Comparison of ENCODE assay signal across 17 cellular contexts in the genomic region with DNA sequence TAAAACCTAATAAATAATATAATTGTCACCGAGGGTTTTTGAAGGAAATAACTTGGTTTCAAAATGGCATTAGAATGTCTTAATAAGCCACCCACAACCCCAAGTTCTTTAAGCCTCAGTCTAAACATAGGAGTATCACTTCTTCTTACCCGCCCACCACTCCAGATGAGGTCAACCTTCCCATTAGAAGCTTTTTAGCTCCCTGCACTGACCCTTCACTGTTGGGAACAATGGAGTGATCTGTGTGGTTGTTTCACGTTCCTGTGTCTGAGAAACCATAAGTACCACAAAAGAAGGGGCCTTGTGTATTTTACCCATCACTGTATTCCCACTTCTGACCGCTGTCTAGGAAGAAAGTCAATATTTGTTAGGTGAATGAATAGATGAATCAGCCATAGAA.
"Had no signal": no experiment of that assay in that cellular context is flagged by ENCODE, and none has a peak within 500 bp of the region (broad histone marks: within the 10 kb centered on the region; RNA-seq: fewer than 3 reads in every experiment).

No MANE protein-coding gene starts in this region.

- DNase-seq: activated CD4-positive, alpha-beta T cell treated with anti-CD3 and anti-CD28 coated beads, Interleukin-2, amount 50 U/mL, for 1 hour; activated CD8-positive, alpha-beta memory T cell treated with anti-CD3 and anti-CD28 coated beads for 24 hours; activated naive CD4-positive, alpha-beta T cell; activated naive CD8-positive, alpha-beta T cell treated with anti-CD3 and anti-CD28 coated beads, Interleukin-2, amount 10 ng/mL, durations not matched to agents 7 days and 5 days; brain microvascular endothelial cell; effector CD8-positive, alpha-beta T cell; esophagus squamous epithelium; left ventricle myocardium superior; mesenchymal stem cell; naive thymus-derived CD8-positive, alpha-beta T cell; sigmoid colon had no signal

- H3K4me1 ChIP-seq: esophagus squamous epithelium, parathyroid adenoma, sigmoid colon had no signal

- H3K27me3 Mint-ChIP-seq: activated naive CD8-positive, alpha-beta T cell treated with anti-CD3 and anti-CD28 coated beads, Interleukin-2, amount 10 ng/mL, durations not matched to agents 7 days and 5 days; central memory CD8-positive, alpha-beta T cell; stimulated activated memory B cell treated with anti-CD40 and anti-IgM and Interleukin-4, amounts not matched to agents 10 μg/mL and 1 μg/mL and 100 μg/mL, for 72 hours had no signal

- ATAC-seq: left ventricle myocardium superior; naive thymus-derived CD8-positive, alpha-beta T cell; stimulated activated memory B cell treated with anti-CD40 and anti-IgM and Interleukin-4, amounts not matched to agents 10 μg/mL and 1 μg/mL and 100 μg/mL, for 72 hours had no signal

- H3K9me3 ChIP-seq: esophagus squamous epithelium, neutrophil, sigmoid colon had no signal

- H3K27ac Mint-ChIP-seq: activated naive CD8-positive, alpha-beta T cell treated with anti-CD3 and anti-CD28 coated beads, Interleukin-2, amount 10 ng/mL, durations not matched to agents 7 days and 5 days; activated T-helper 1 cell treated with anti-CD3 and anti-CD28 coated beads, Interleukin-12 subunit alpha, Interleukin-12 subunit beta, Interleukin-2, Interleukin-4 antibody, amounts not matched to agents 30 ng/mL and 10 ng/mL and 1 ng/mL, durations not matched to agents 14 hours and 24 hours and 36 hours; naive thymus-derived CD8-positive, alpha-beta T cell; stimulated activated memory B cell treated with anti-CD40 and anti-IgM and Interleukin-4, amounts not matched to agents 10 μg/mL and 1 μg/mL and 100 μg/mL, for 72 hours had no signal

- H3K79me2 ChIP-seq: parathyroid adenoma had no signal

- H3K36me3 Mint-ChIP-seq: activated naive CD8-positive, alpha-beta T cell treated with anti-CD3 and anti-CD28 coated beads, Interleukin-2, amount 10 ng/mL, durations not matched to agents 7 days and 5 days; naive thymus-derived CD8-positive, alpha-beta T cell; stimulated activated memory B cell treated with anti-CD40 and anti-IgM and Interleukin-4, amounts not matched to agents 10 μg/mL and 1 μg/mL and 100 μg/mL, for 72 hours had no signal

- H3K27ac ChIP-seq: brain microvascular endothelial cell, esophagus squamous epithelium, neutrophil, parathyroid adenoma, sigmoid colon had no signal

- H3K9me3 Mint-ChIP-seq: activated naive CD8-positive, alpha-beta T cell treated with anti-CD3 and anti-CD28 coated beads, Interleukin-2, amount 10 ng/mL, durations not matched to agents 7 days and 5 days; activated T-helper 1 cell treated with anti-CD3 and anti-CD28 coated beads, Interleukin-12 subunit alpha, Interleukin-12 subunit beta, Interleukin-2, Interleukin-4 antibody, amounts not matched to agents 30 ng/mL and 10 ng/mL and 1 ng/mL, durations not matched to agents 14 hours and 24 hours and 36 hours; naive thymus-derived CD8-positive, alpha-beta T cell; stimulated activated memory B cell treated with anti-CD40 and anti-IgM and Interleukin-4, amounts not matched to agents 10 μg/mL and 1 μg/mL and 100 μg/mL, for 72 hours had no signal

- H3K9ac ChIP-seq: parathyroid adenoma had no signal

- H3K4me3 ChIP-seq: esophagus squamous epithelium, sigmoid colon had no signal

- H2AFZ ChIP-seq: parathyroid adenoma had no signal

- FAIRE-seq: endothelial cell of umbilical vein had no signal

- H3K36me3 ChIP-seq: brain microvascular endothelial cell, esophagus squamous epithelium, neutrophil, sigmoid colon had no signal

- H3K4me3 Mint-ChIP-seq: activated naive CD8-positive, alpha-beta T cell treated with anti-CD3 and anti-CD28 coated beads, Interleukin-2, amount 10 ng/mL, durations not matched to agents 7 days and 5 days; activated T-helper 1 cell treated with anti-CD3 and anti-CD28 coated beads, Interleukin-12 subunit alpha, Interleukin-12 subunit beta, Interleukin-2, Interleukin-4 antibody, amounts not matched to agents 30 ng/mL and 10 ng/mL and 1 ng/mL, durations not matched to agents 14 hours and 24 hours and 36 hours; central memory CD8-positive, alpha-beta T cell; naive thymus-derived CD8-positive, alpha-beta T cell; stimulated activated memory B cell treated with anti-CD40 and anti-IgM and Interleukin-4, amounts not matched to agents 10 μg/mL and 1 μg/mL and 100 μg/mL, for 72 hours had no signal

- H3K4me1 Mint-ChIP-seq: activated naive CD8-positive, alpha-beta T cell treated with anti-CD3 and anti-CD28 coated beads, Interleukin-2, amount 10 ng/mL, durations not matched to agents 7 days and 5 days; central memory CD8-positive, alpha-beta T cell; naive thymus-derived CD8-positive, alpha-beta T cell; stimulated activated memory B cell treated with anti-CD40 and anti-IgM and Interleukin-4, amounts not matched to agents 10 μg/mL and 1 μg/mL and 100 μg/mL, for 72 hours had no signal

- H3K27me3 ChIP-seq: brain microvascular endothelial cell, esophagus squamous epithelium, neutrophil, sigmoid colon had no signal
